In the genomic region with DNA sequence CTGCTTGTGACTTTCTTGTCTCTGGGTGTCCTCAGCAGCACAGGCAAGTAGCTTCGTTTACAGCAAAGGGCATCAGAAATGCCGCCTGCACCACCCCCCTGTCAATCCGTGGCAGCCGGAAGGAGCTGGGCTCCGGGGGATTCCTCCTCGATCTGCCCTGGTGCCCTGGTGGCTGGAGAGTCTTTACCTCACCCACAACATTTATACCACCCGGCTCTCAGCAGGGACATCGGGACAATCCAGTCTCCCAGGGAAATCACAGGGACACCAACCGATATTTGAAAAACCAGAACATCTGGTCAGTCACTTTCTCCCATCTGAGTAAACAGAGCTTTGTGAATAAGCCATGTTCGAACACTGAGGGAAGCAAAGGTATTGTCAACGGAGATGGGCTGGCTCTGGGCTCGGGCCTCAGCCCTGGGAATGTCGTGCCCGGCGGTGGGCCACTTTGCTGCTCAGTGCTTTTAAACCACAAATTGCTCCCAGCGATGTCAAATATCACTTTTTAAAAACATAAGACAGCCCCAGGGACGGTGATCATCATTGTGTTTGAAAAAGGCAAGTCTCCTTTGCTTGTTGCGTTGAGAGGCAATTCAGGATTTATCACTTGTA, we compare ENCODE assay signal across 28 cellular contexts.
DNase-seq lines count a peak whose midpoint lies in the region; ATAC-seq and TF ChIP-seq lines count a peak whose summit lies in the region.
"Had no signal": no experiment of that assay in that cellular context is flagged by ENCODE, and none has a peak within 500 bp of the region (broad histone marks: within the 10 kb centered on the region; RNA-seq: fewer than 3 reads in every experiment).

No MANE protein-coding gene starts in this region.

- H3K4me1 ChIP-seq in right atrium auricular region, result no peaks in the 10 kb centered on the region
- H3K4me1 ChIP-seq in GM23338 (ENCODE audit: insufficient read depth), result no peaks in the 10 kb centered on the region
- H3K4me1 ChIP-seq: A549, thyroid gland had no signal

- no peaks in the 10 kb centered on the region for H3K9me3 ChIP-seq in right atrium auricular region
- H3K9me3 ChIP-seq: A549, thyroid gland had no signal

- CTCF ChIA-PET in T-cell (lab: Charles Lee), result no interaction called here

- H3K79me2 ChIP-seq in GM23338 (replicated peaks; ENCODE audit: insufficient read depth), result no peaks in the 10 kb centered on the region

- H3K27ac Mint-ChIP-seq in nephron progenitor cell, result peak overlapping the region; percentile 6
- H3K27ac Mint-ChIP-seq in T-cell, result no peak overlapping the region
- H3K27ac Mint-ChIP-seq in GM23338, result no peak overlapping the region
- H3K27ac Mint-ChIP-seq: activated CD4-positive, alpha-beta T cell treated with anti-CD3 and anti-CD28 coated beads for 36 hours; activated T-cell treated with anti-CD3 and anti-CD28 coated beads, Interleukin-2, amount 50 U/mL, for 24 hours; CD8-positive, alpha-beta T cell; IgD-negative memory B cell; stimulated activated naive CD8-positive, alpha-beta T cell treated with anti-CD3 and anti-CD28 coated beads, Interleukin-15, amount 100 ng/mL, for 72 hours; T-helper 17 cell had no signal

- H3F3A ChIP-seq in GM23338 (replicated peaks; ENCODE audit: low read depth), result no peaks in the 10 kb centered on the region

- H3K36me3 ChIP-seq in right atrium auricular region, result no peaks in the 10 kb centered on the region
- H3K36me3 ChIP-seq in GM23338 (ENCODE audit: insufficient read depth), result no peaks in the 10 kb centered on the region
- H3K36me3 ChIP-seq: thyroid gland had no signal

- no peaks in the 10 kb centered on the region for H4K20me1 ChIP-seq in GM23338 (replicated peaks; ENCODE audit: insufficient read depth)

- H3K4me1 Mint-ChIP-seq in nephron progenitor cell (peaks cover 42% of the 10 kb centered on the region), T-cell (no peaks in the 10 kb centered on the region), GM23338 (peaks cover 6% of the 10 kb centered on the region; the same call in 1 of the 3 replicates)
- H3K4me1 Mint-ChIP-seq: activated CD4-positive, alpha-beta T cell treated with anti-CD3 and anti-CD28 coated beads for 36 hours; central memory CD8-positive, alpha-beta T cell; IgD-negative memory B cell; stimulated activated naive CD8-positive, alpha-beta T cell treated with anti-CD3 and anti-CD28 coated beads, Interleukin-15, amount 100 ng/mL, for 72 hours; T-helper 17 cell had no signal

- H3K9me2 ChIP-seq in GM23338 (ENCODE audit: insufficient read depth), result no peaks in the 10 kb centered on the region

- TF ChIP-seq CTCF in right atrium auricular region (IDR thresholded peaks at IDR 0.05), result no peak
- no peak for TF ChIP-seq CTCF in nephron progenitor cell (IDR thresholded peaks at IDR 0.05)
- no peak for TF ChIP-seq CTCF in GM23338 (conservative IDR thresholded peaks at IDR 0.05; ENCODE audit: low read depth in 2 of 2)

- H3K27me3 Mint-ChIP-seq in nephron progenitor cell (ENCODE audit: low read depth, poor library complexity), result peaks cover 2% of the 10 kb centered on the region
- peaks cover 0 to 15% of the 10 kb centered on the region in 2 donors for H3K27me3 Mint-ChIP-seq in T-cell
- H3K27me3 Mint-ChIP-seq in GM23338 (ENCODE audit: insufficient read depth, low read depth, poor library complexity), result peaks cover 17% of the 10 kb centered on the region
- H3K27me3 Mint-ChIP-seq: activated CD4-positive, alpha-beta T cell treated with anti-CD3 and anti-CD28 coated beads for 36 hours; activated T-cell treated with anti-CD3 and anti-CD28 coated beads, Interleukin-2, amount 50 U/mL, for 24 hours had no signal

- H3K27ac ChIP-seq in right atrium auricular region (no peak overlapping the region), GM23338 (ENCODE audit: low read depth) (no peak overlapping the region)
- H3K27ac ChIP-seq: A549, SK-N-MC, thyroid gland had no signal

- H3K27me3 ChIP-seq in right atrium auricular region (no peaks in the 10 kb centered on the region), GM23338 (ENCODE audit: insufficient read depth) (no peaks in the 10 kb centered on the region)
- H3K27me3 ChIP-seq: thyroid gland had no signal

- H3K4me3 ChIP-seq in right atrium auricular region (no peak overlapping the region), GM23338 (no peak overlapping the region)
- H3K4me3 ChIP-seq: A549, SK-N-MC, smooth muscle cell, thyroid gland had no signal

- H3K4me3 Mint-ChIP-seq in nephron progenitor cell (peak overlapping the region; percentile 25), T-cell (no peak overlapping the region), GM23338 (no peak overlapping the region)
- H3K4me3 Mint-ChIP-seq: activated CD4-positive, alpha-beta T cell treated with anti-CD3 and anti-CD28 coated beads for 36 hours; activated T-cell treated with anti-CD3 and anti-CD28 coated beads, Interleukin-2, amount 50 U/mL, for 24 hours; CD8-positive, alpha-beta T cell; central memory CD8-positive, alpha-beta T cell; IgD-negative memory B cell; stimulated activated naive CD8-positive, alpha-beta T cell treated with anti-CD3 and anti-CD28 coated beads, Interleukin-15, amount 100 ng/mL, for 72 hours; T-helper 17 cell had no signal

- POLR2A ChIA-PET in T-cell (lab: Charles Lee), result no interaction called here

- ATAC-seq in Right ventricle myocardium inferior, result no peak
- no peak for ATAC-seq in HG03457 (IDR thresholded peaks at IDR 0.05; ENCODE audit: unreplicated experiment)
- ATAC-seq in T-cell (replicated peaks in 1 of 4), result no peak
- ATAC-seq in GM23338, result no peak
- no peak for ATAC-seq in HG03378 (IDR thresholded peaks at IDR 0.05; ENCODE audit: unreplicated experiment)
- ATAC-seq: A549; activated CD4-positive, alpha-beta T cell treated with anti-CD3 and anti-CD28 coated beads for 36 hours; CD8-positive, alpha-beta T cell; left ventricle myocardium superior; stimulated activated naive CD8-positive, alpha-beta T cell treated with anti-CD3 and anti-CD28 coated beads, Interleukin-15, amount 100 ng/mL, for 72 hours; T-helper 17 cell had no signal

- intact Hi-C loops in Right ventricle myocardium inferior (cut with DNase I), result no loop called here

- peak; percentile 32 for DNase-seq in right atrium auricular region (ENCODE audit: low spot score)
- no peak for DNase-seq in Right ventricle myocardium inferior (ENCODE audit: missing footprints)
- DNase-seq in NCI-H69 (lab: John Stamatoyannopoulos, UW), result peak; percentile 99
- DNase-seq in nephron progenitor cell, result no peak
- DNase-seq in T-cell, result no peak
- no peak for DNase-seq in GM23338 (ENCODE audit: low spot score)
- DNase-seq: activated CD4-positive, alpha-beta T cell treated with anti-CD3 and anti-CD28 coated beads for 36 hours; activated gamma-delta T cell treated with Interleukin-2 at 50 U/mL for 16 hours; activated T-cell treated with anti-CD3 and anti-CD28 coated beads, Interleukin-2, amount 50 U/mL, for 24 hours; AML-193; islet precursor cell; left ventricle myocardium superior; NCI-H2171; NCI-H526 treated with DMSO at 0.1 percent for 48 hours; nucleus accumbens; stimulated activated CD4-positive, alpha-beta T cell treated with anti-CD3 and anti-CD28 coated beads, Interleukin-1b, Interleukin-23, amount 100 ng/mL, for 48 hours; stimulated activated CD8-positive, alpha-beta memory T cell treated with anti-CD3 and anti-CD28 coated beads, Interleukin-4, amount 100 ng/mL, for 48 hours; stimulated activated naive CD8-positive, alpha-beta T cell treated with anti-CD3 and anti-CD28 coated beads, Interleukin-15, amount 100 ng/mL, for 72 hours; T-helper 17 cell; thyroid gland had no signal

- H2AFZ ChIP-seq in GM23338, result no peak overlapping the region

- no peak overlapping the region for H3K4me2 ChIP-seq in GM23338
- H3K4me2 ChIP-seq: A549, smooth muscle cell had no signal

- no peaks in the 10 kb centered on the region for H3K9me3 Mint-ChIP-seq in nephron progenitor cell
- H3K9me3 Mint-ChIP-seq in T-cell, result no peaks in the 10 kb centered on the region
- H3K9me3 Mint-ChIP-seq in GM23338, result peaks cover 92% of the 10 kb centered on the region
- H3K9me3 Mint-ChIP-seq: activated T-cell treated with anti-CD3 and anti-CD28 coated beads, Interleukin-2, amount 50 U/mL, for 24 hours; CD8-positive, alpha-beta T cell; central memory CD8-positive, alpha-beta T cell; stimulated activated naive CD8-positive, alpha-beta T cell treated with anti-CD3 and anti-CD28 coated beads, Interleukin-15, amount 100 ng/mL, for 72 hours had no signal

- H3K36me3 Mint-ChIP-seq in nephron progenitor cell (ENCODE audit: low read depth), result no peaks in the 10 kb centered on the region
- H3K36me3 Mint-ChIP-seq in T-cell, result no peaks in the 10 kb centered on the region
- peaks cover 24% of the 10 kb centered on the region for H3K36me3 Mint-ChIP-seq in GM23338 (ENCODE audit: low read depth)
- H3K36me3 Mint-ChIP-seq: CD8-positive, alpha-beta T cell; IgD-negative memory B cell had no signal

TF ChIP-seq in GM23338, 12 proteins besides CTCF, POLR2A, EP300 and RAD21 (continues in another document):
- TF ChIP-seq ZNF114 (CRISPR knock-in tag; IDR thresholded peaks at IDR 0.05), result no peak
- no peak for TF ChIP-seq POLR2AphosphoS5 (IDR thresholded peaks at IDR 0.05; ENCODE audit: low read depth)
- no peak for TF ChIP-seq JUNB (IDR thresholded peaks at IDR 0.05; ENCODE audit: unreplicated experiment)
- TF ChIP-seq CREB1 (CRISPR knock-in tag; IDR thresholded peaks at IDR 0.05; ENCODE audit: low read depth), result no peak
- no peak for TF ChIP-seq EZH2phosphoT487 (IDR thresholded peaks at IDR 0.05; ENCODE audit: unreplicated experiment)
- TF ChIP-seq, protein P1, sequence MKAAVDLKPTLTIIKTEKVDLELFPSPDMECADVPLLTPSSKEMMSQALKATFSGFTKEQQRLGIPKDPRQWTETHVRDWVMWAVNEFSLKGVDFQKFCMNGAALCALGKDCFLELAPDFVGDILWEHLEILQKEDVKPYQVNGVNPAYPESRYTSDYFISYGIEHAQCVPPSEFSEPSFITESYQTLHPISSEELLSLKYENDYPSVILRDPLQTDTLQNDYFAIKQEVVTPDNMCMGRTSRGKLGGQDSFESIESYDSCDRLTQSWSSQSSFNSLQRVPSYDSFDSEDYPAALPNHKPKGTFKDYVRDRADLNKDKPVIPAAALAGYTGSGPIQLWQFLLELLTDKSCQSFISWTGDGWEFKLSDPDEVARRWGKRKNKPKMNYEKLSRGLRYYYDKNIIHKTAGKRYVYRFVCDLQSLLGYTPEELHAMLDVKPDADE (IDR thresholded peaks at IDR 0.05), result no peak

Comparison
In these comparisons a context has a peak if more than half of its experiments do, and no peak if none do; other contexts are left out.
1. DNase-seq: peak in right atrium auricular region (single experiment) and NCI-H69 (single experiment); none in Right ventricle myocardium inferior (single experiment), nephron progenitor cell (single experiment), T-cell (0 of 34) and GM23338 (single experiment).